ENCODE assay signal across 8 cellular contexts in the genomic region with DNA sequence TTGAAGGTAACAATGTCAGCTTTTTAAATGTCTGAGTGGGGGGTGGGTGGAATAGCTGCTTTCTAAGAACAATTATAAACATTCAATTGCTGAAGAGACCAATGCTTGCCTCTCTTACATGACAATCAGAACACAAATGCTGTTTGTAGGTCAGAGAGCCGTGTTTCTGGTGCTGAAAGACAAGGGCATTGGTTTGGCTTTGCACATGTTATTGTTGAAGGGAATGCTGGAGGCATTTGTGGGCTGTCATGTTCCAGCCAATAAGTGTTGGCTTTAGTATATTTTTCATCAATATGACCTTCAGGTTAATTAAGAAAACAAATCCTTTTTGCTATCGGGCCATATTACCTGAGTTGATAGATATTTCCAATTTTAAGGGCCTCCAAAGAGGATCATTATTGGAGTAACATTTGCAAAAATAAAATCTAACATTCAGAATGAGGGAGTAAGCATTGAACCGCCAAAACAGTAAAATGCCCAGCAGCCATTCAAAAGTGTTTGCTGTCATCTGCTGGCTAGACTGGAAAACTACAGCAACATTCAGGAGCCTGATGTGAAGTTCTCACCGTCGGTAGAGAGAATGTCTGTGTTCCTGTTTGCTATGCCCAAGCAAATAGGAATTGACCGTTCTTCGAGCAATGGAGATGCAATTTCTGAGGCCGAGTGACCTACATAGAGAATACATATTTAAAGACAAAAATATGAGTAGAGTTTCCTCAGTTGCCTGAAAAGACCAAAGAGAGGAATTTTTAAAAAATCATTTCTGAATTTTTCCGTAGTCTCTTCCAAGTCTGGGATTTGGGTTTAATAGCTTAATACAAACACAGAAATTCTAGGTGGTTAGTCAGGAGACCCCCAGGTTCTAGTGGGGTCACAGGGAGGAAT.
DNase-seq lines count a peak whose midpoint lies in the region; ATAC-seq and TF ChIP-seq lines count a peak whose summit lies in the region.

No MANE protein-coding gene starts in this region.

- no peaks in the 10 kb centered on the region for H3K27me3 Mint-ChIP-seq in activated naive CD4-positive, alpha-beta T cell treated with anti-CD3 and anti-CD28 coated beads, Interleukin-2, amount 10 ng/mL, durations not matched to agents 7 days and 5 days

- peak overlapping the region; percentile 83 for H2AFZ ChIP-seq in HCT116 (ENCODE audit: low read depth, low read length, poor library complexity, severe bottlenecking)

- H3K4me1 ChIP-seq in DOHH2 (ENCODE audit: control insufficient read depth, low read length): no peaks in the 10 kb centered on the region
- H3K4me1 ChIP-seq in HCT116 (ENCODE audit: control insufficient read depth in 1 of 2, insufficient read depth in 2 of 2, low read length in 2 of 2): peaks cover 0 to 7% of the 10 kb centered on the region in 2 experiments; a peak in 2 of 4 replicates

- TF ChIP-seq POLR2A in HCT116 (IDR thresholded peaks at IDR 0.05; ENCODE audit: borderline replicate concordance, extremely low read depth, insufficient read depth, insufficient read length): no peak

- no peak overlapping the region for H3K4me3 Mint-ChIP-seq in activated naive CD4-positive, alpha-beta T cell treated with anti-CD3 and anti-CD28 coated beads, Interleukin-2, amount 10 ng/mL, durations not matched to agents 7 days and 5 days

- peaks cover 3% of the 10 kb centered on the region for H3F3A ChIP-seq in DOHH2 (ENCODE audit: control insufficient read depth, insufficient read depth)

- RAD21 ChIA-PET in HCT116 (lab: Charles Lee; ENCODE audit: low non-redundant PET in 1 of 2, low total read pairs in 2 of 2, uncharacterized antibody in 2 of 2, unreplicated experiment in 2 of 2): interaction anchor here (0.5 to 1.1 kb wide), 3 partner anchors 206 to 222 kb away, joined by 3 read pairs; no protein-coding TSS in a partner anchor

- peaks cover 87% of the 10 kb centered on the region for H3K36me3 ChIP-seq in DOHH2 (ENCODE audit: control insufficient read depth, low read length)
- H3K36me3 ChIP-seq in HCT116 (ENCODE audit: control insufficient read depth in 1 of 2, insufficient read depth in 2 of 2, low read length in 2 of 2): no peaks in the 10 kb centered on the region

- CTCF ChIA-PET in HCT116 (lab: Charles Lee): interaction anchor here (0.7 to 3.6 kb wide), 7 partner anchors 151 to 831 kb away, joined by 3 to 40 read pairs (median 4); no protein-coding TSS in a partner anchor
- CTCF ChIA-PET in activated naive CD4-positive, alpha-beta T cell treated with anti-CD3 and anti-CD28 coated beads, Interleukin-2, amount 10 ng/mL, durations not matched to agents 7 days and 5 days (lab: Charles Lee): interaction anchor here (0.9 to 8.2 kb wide), 5 partner anchors 8 to 683 kb away, joined by 3 to 73 read pairs (median 4); no protein-coding TSS in a partner anchor

- no peak overlapping the region for H3K27ac ChIP-seq in DOHH2 (ENCODE audit: low read depth, low read length)
- H3K27ac ChIP-seq in HCT116 (ENCODE audit: low read depth, low read length): no peak overlapping the region

- H3K9ac ChIP-seq in HCT116 (ENCODE audit: low read length): no peak overlapping the region

- TF ChIP-seq RAD21 in HCT116 (IDR thresholded peaks at IDR 0.05; ENCODE audit: low read depth): peak; percentile 91

- H3K79me2 ChIP-seq in DOHH2 (ENCODE audit: control insufficient read depth, low read length): no peaks in the 10 kb centered on the region
- H3K79me2 ChIP-seq in HCT116 (ENCODE audit: insufficient read depth, low read length): no peaks in the 10 kb centered on the region

- H3K36me3 Mint-ChIP-seq in activated naive CD4-positive, alpha-beta T cell treated with anti-CD3 and anti-CD28 coated beads, Interleukin-2, amount 10 ng/mL, durations not matched to agents 7 days and 5 days: peaks cover 63% of the 10 kb centered on the region

- no peaks in the 10 kb centered on the region for H3K9me3 Mint-ChIP-seq in activated naive CD4-positive, alpha-beta T cell treated with anti-CD3 and anti-CD28 coated beads, Interleukin-2, amount 10 ng/mL, durations not matched to agents 7 days and 5 days

- DNase-seq in HCT116 (ENCODE audit: low read depth, low spot score) (peak; percentile 50), NCI-H774 (lab: John Stamatoyannopoulos, UW) (peak; percentile 66), Right ventricle myocardium superior (no peak), putamen (ENCODE audit: low spot score) (peak; percentile 41)
- DNase-seq in activated naive CD4-positive, alpha-beta T cell treated with anti-CD3 and anti-CD28 coated beads, Interleukin-2, amount 10 ng/mL, durations not matched to agents 7 days and 5 days: peak; percentile 44

- H3K4me1 Mint-ChIP-seq in activated naive CD4-positive, alpha-beta T cell treated with anti-CD3 and anti-CD28 coated beads, Interleukin-2, amount 10 ng/mL, durations not matched to agents 7 days and 5 days: no peaks in the 10 kb centered on the region

- no peaks in the 10 kb centered on the region for H3K27me3 ChIP-seq in DOHH2 (ENCODE audit: control insufficient read depth, low read length)
- peaks cover 22% of the 10 kb centered on the region; the same call in 1 of the 2 replicates for H3K27me3 ChIP-seq in HCT116 (ENCODE audit: insufficient read depth, low read length)

- no peaks in the 10 kb centered on the region for H3K9me2 ChIP-seq in DOHH2 (replicated peaks; ENCODE audit: control insufficient read depth, low read length)
- no peaks in the 10 kb centered on the region for H3K9me2 ChIP-seq in HCT116 (ENCODE audit: insufficient read depth)

- H3K9me3 ChIP-seq in DOHH2 (ENCODE audit: control insufficient read depth, insufficient read depth, low read length) (no peaks in the 10 kb centered on the region), HCT116 (ENCODE audit: control insufficient read depth in 1 of 2, insufficient read depth in 1 of 2, low read depth in 1 of 2, low read length in 2 of 2) (no peaks in the 10 kb centered on the region)

- no peak overlapping the region for H3K27ac Mint-ChIP-seq in activated naive CD4-positive, alpha-beta T cell treated with anti-CD3 and anti-CD28 coated beads, Interleukin-2, amount 10 ng/mL, durations not matched to agents 7 days and 5 days

- intact Hi-C loops in HCT116 (cut with micrococcal nuclease): loop anchor here (5.0 kb wide), 2 partner anchors 680 to 830 kb away; no protein-coding TSS in a partner anchor
- intact Hi-C loops in Right ventricle myocardium superior (cut with DNase I): loop anchor here (2.0 to 5.0 kb wide), 2 partner anchors 222 to 680 kb away; no protein-coding TSS in a partner anchor

- BruUV-seq in HCT116 (replicated peaks; lab: Mats Ljungman, UMichigan): no TSS peak

- no peaks in the 10 kb centered on the region for H4K20me1 ChIP-seq in DOHH2 (ENCODE audit: control insufficient read depth, insufficient read depth, low read depth, low read length)
- H4K20me1 ChIP-seq in HCT116 (ENCODE audit: insufficient read depth): no peaks in the 10 kb centered on the region

- H3K4me2 ChIP-seq in DOHH2 (ENCODE audit: low read length) (no peak overlapping the region), HCT116 (ENCODE audit: low read length) (peak overlapping the region; percentile 57)

- H3K4me3 ChIP-seq in DOHH2 (ENCODE audit: low read length) (no peak overlapping the region), HCT116 (replicated peaks in 1 of 2; ENCODE audit: low read depth in 1 of 2, low read length in 2 of 2) (peak overlapping the region; percentile 10 to 31)

- ATAC-seq in HCT116: peak; percentile 89
- peak; percentile 87 for ATAC-seq in Right ventricle myocardium superior (ENCODE audit: poor library complexity)
- ATAC-seq in GM19467 (IDR thresholded peaks at IDR 0.05; ENCODE audit: unreplicated experiment): no peak
- ATAC-seq in HG03135 (IDR thresholded peaks at IDR 0.05; ENCODE audit: unreplicated experiment): no peak

- POLR2A ChIA-PET in HCT116 (lab: Charles Lee): no interaction called here

- peak; percentile 69 for TF ChIP-seq CTCF in DOHH2 (IDR thresholded peaks at IDR 0.05; ENCODE audit: low read depth, low read length, poor library complexity, severe bottlenecking)
- TF ChIP-seq CTCF in HCT116 (IDR thresholded peaks at IDR 0.05 in 2 of 3, conservative IDR thresholded peaks at IDR 0.05 in 1 of 3; ENCODE audit: borderline replicate concordance in 1 of 3, insufficient read depth in 1 of 3, low read depth in 2 of 3, low read length in 2 of 3): peak; percentile 75 to 93 (median 76)

TF ChIP-seq in HCT116, 20 proteins besides CTCF, POLR2A, EP300 and RAD21:
- TF ChIP-seq FOSL1 (IDR thresholded peaks at IDR 0.05; ENCODE audit: low read depth): no peak
- no peak for TF ChIP-seq POLR2AphosphoS5 (IDR thresholded peaks at IDR 0.05; ENCODE audit: low read depth, low read length)
- no peak for TF ChIP-seq YY1 (IDR thresholded peaks at IDR 0.05; ENCODE audit: extremely low read depth, insufficient replicate concordance, low read depth, low read length)
- no peak for TF ChIP-seq CBX3 (IDR thresholded peaks at IDR 0.05; ENCODE audit: low read depth)
- no peak for TF ChIP-seq SIN3A (IDR thresholded peaks at IDR 0.05; ENCODE audit: low read depth)
- TF ChIP-seq, protein P1, sequence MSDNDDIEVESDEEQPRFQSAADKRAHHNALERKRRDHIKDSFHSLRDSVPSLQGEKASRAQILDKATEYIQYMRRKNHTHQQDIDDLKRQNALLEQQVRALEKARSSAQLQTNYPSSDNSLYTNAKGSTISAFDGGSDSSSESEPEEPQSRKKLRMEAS (IDR thresholded peaks at IDR 0.05): no peak
- TF ChIP-seq EZH2 (IDR thresholded peaks at IDR 0.05): no peak

Comparison
In these comparisons a context has a peak if more than half of its experiments do, and no peak if none do; other contexts are left out.
1. ATAC-seq: peak in HCT116 (single experiment) and Right ventricle myocardium superior (single experiment); none in GM19467 (single experiment) and HG03135 (single experiment).